20 cellular contexts compared by ENCODE assay signal in the genomic region with DNA sequence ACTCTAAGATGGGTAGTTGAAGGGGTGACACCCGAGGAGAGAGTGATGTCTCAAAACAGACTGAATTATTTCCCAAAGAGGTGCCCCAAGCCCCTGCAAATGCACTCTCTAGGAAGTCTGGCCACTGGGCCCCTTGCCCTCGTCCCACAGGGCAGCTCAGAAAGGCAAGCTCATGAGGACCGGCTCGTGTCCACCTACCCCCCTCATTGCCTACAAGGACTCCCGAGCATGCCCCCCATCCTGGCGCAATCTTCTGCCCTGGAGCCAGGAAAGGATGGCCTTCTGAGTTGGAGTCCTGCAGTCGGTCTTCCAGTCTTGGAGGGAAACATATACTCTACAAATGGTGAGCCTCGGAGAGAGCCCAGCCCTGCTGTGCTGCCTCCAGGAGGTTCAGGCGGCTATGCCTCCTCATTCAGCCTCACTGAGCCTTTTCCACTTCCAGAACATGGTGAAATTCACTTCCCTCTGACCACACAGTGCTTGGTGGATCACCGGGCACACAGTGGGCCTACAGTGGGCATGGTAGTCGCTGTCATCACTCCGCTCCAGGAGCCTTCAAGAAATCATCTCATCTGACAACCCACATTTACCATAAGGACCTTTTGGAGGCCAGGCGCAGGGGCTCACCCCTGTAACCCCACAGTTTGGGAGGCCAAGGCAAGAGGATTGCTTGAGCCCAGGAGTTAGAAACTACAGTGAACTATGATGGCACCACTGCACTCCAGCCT. TPM values are rescaled to one million over a fixed set of nuclear protein-coding genes. Genes with fewer than 3 reads are reported as not detected.
DNase-seq lines count a peak whose midpoint lies in the region; ATAC-seq and TF ChIP-seq lines count a peak whose summit lies in the region.
"Had no signal": no experiment of that assay in that cellular context is flagged by ENCODE, and none has a peak within 500 bp of the region (broad histone marks: within the 10 kb centered on the region; RNA-seq: fewer than 3 reads in every experiment).

No MANE protein-coding gene starts in this region.

- H3K4me1 Mint-ChIP-seq in activated CD4-positive, alpha-beta T cell treated with anti-CD3 and anti-CD28 coated beads, Interleukin-2, amount 10 ng/mL, durations not matched to agents 7 days and 5 days: no peaks in the 10 kb centered on the region
- no peaks in the 10 kb centered on the region for H3K4me1 Mint-ChIP-seq in natural killer cell
- no peaks in the 10 kb centered on the region for H3K4me1 Mint-ChIP-seq in natural killer cell treated with Interleukin-12 subunit alpha and Interleukin-12 subunit beta and Interleukin-15 and Interleukin-18, amount 100 ng/mL, for 72 hours (ENCODE audit: low read depth in 2 of 2)

- no peak overlapping the region for H2AFZ ChIP-seq in osteoblast (ENCODE audit: low read length)

- POLR2A ChIA-PET in activated CD4-positive, alpha-beta T cell treated with anti-CD3 and anti-CD28 coated beads, Interleukin-2, amount 10 ng/mL, durations not matched to agents 7 days and 5 days (lab: Charles Lee): no interaction called here

- H3K4me3 ChIP-seq in osteoblast (ENCODE audit: insufficient read depth, low read length): no peak overlapping the region
- H3K4me3 ChIP-seq: HAP-1 had no signal

- CTCF ChIA-PET in activated CD4-positive, alpha-beta T cell treated with anti-CD3 and anti-CD28 coated beads, Interleukin-2, amount 10 ng/mL, durations not matched to agents 7 days and 5 days (lab: Charles Lee): interaction anchor here (0.6 kb wide), 2 partner anchors 178 to 1836 kb away, joined by 3 read pairs; no protein-coding TSS in a partner anchor

- no peaks in the 10 kb centered on the region for H4K20me1 ChIP-seq in osteoblast (ENCODE audit: insufficient read depth, low read length)

- TF ChIP-seq CTCF in natural killer cell (IDR thresholded peaks at IDR 0.05) (no peak), osteoblast (IDR thresholded peaks at IDR 0.05; ENCODE audit: extremely low read depth, low read depth, low read length) (no peak)

- H3K9me3 ChIP-seq in osteoblast (ENCODE audit: low read depth, low read length): peaks cover 2% of the 10 kb centered on the region
- H3K9me3 ChIP-seq: HAP-1 had no signal

- peaks cover 38% of the 10 kb centered on the region for H3K27me3 ChIP-seq in osteoblast (ENCODE audit: insufficient read depth, low read length)

- no peak for DNase-seq in activated CD4-positive, alpha-beta T cell treated with anti-CD3 and anti-CD28 coated beads, Interleukin-2, amount 10 ng/mL, durations not matched to agents 7 days and 5 days
- DNase-seq in activated CD4-positive, alpha-beta T cell treated with anti-CD3 and anti-CD28 coated beads, Interleukin-2, amount 50 U/mL, for 1 hour: no peak
- DNase-seq in natural killer cell (peak; percentile 7), osteoblast (ENCODE audit: insufficient read length, low spot score, missing footprints) (peak; percentile 58), KG1 (lab: John Stamatoyannopoulos, UW) (no peak), NCI-H1417 (lab: John Stamatoyannopoulos, UW) (no peak)
- no peak for DNase-seq in natural killer cell treated with Interleukin-12 subunit alpha and Interleukin-12 subunit beta and Interleukin-15 and Interleukin-18, amount 100 ng/mL, for 72 hours (ENCODE audit: low spot score)
- no peak for DNase-seq in activated CD4-positive, CD25-positive, alpha-beta regulatory T cell treated with anti-CD3 and anti-CD28 coated beads, Interleukin-2, amount 50 U/mL, for 72 hours
- DNase-seq: GDM1, IMR-90, Kasumi-1, NCI-H1105 treated with DMSO at 0.1 percent for 48 hours, NCI-H187 treated with DMSO at 0.1 percent for 48 hours, NCI-H526 treated with DMSO at 0.1 percent for 48 hours, OCI-M1 had no signal

- intact Hi-C loops in natural killer cell (cut with micrococcal nuclease): no loop called here

- H3K4me1 ChIP-seq in osteoblast (ENCODE audit: insufficient read depth, low read length): no peaks in the 10 kb centered on the region
- H3K4me1 ChIP-seq: HAP-1 had no signal

- no peak for ATAC-seq in natural killer cell
- no peak for ATAC-seq in natural killer cell treated with Interleukin-12 subunit alpha and Interleukin-12 subunit beta and Interleukin-15 and Interleukin-18, amount 100 ng/mL, for 72 hours
- ATAC-seq: CD8-positive, alpha-beta T cell had no signal

- peaks cover 51% of the 10 kb centered on the region for H3K27me3 Mint-ChIP-seq in activated CD4-positive, alpha-beta T cell treated with anti-CD3 and anti-CD28 coated beads, Interleukin-2, amount 10 ng/mL, durations not matched to agents 7 days and 5 days
- peaks cover 29 to 49% of the 10 kb centered on the region in 2 donors for H3K27me3 Mint-ChIP-seq in natural killer cell (ENCODE audit: low read depth in 2 of 2)
- H3K27me3 Mint-ChIP-seq in natural killer cell treated with Interleukin-12 subunit alpha and Interleukin-12 subunit beta and Interleukin-15 and Interleukin-18, amount 100 ng/mL, for 72 hours: peaks cover 8 to 35% of the 10 kb centered on the region in 2 donors

- H3K36me3 ChIP-seq in osteoblast (ENCODE audit: insufficient read depth, low read length): no peaks in the 10 kb centered on the region
- H3K36me3 ChIP-seq: HAP-1 had no signal

- H3K9me3 Mint-ChIP-seq in activated CD4-positive, alpha-beta T cell treated with anti-CD3 and anti-CD28 coated beads, Interleukin-2, amount 10 ng/mL, durations not matched to agents 7 days and 5 days: peaks cover 13% of the 10 kb centered on the region
- H3K9me3 Mint-ChIP-seq in natural killer cell: peaks cover 0 to 8% of the 10 kb centered on the region in 2 donors
- peaks cover 4% of the 10 kb centered on the region for H3K9me3 Mint-ChIP-seq in natural killer cell treated with Interleukin-12 subunit alpha and Interleukin-12 subunit beta and Interleukin-15 and Interleukin-18, amount 100 ng/mL, for 72 hours

- peak overlapping the region; percentile 25 for H3K27ac Mint-ChIP-seq in activated CD4-positive, alpha-beta T cell treated with anti-CD3 and anti-CD28 coated beads, Interleukin-2, amount 10 ng/mL, durations not matched to agents 7 days and 5 days
- no peak overlapping the region for H3K27ac Mint-ChIP-seq in natural killer cell
- no peak overlapping the region for H3K27ac Mint-ChIP-seq in natural killer cell treated with Interleukin-12 subunit alpha and Interleukin-12 subunit beta and Interleukin-15 and Interleukin-18, amount 100 ng/mL, for 72 hours
- H3K27ac Mint-ChIP-seq: CD8-positive, alpha-beta T cell had no signal

- H3K27ac ChIP-seq in osteoblast (ENCODE audit: low read depth, low read length): no peak overlapping the region
- H3K27ac ChIP-seq: 22Rv1 had no signal

- H3K4me3 Mint-ChIP-seq in activated CD4-positive, alpha-beta T cell treated with anti-CD3 and anti-CD28 coated beads, Interleukin-2, amount 10 ng/mL, durations not matched to agents 7 days and 5 days: no peak overlapping the region
- no peak overlapping the region for H3K4me3 Mint-ChIP-seq in natural killer cell
- H3K4me3 Mint-ChIP-seq in natural killer cell treated with Interleukin-12 subunit alpha and Interleukin-12 subunit beta and Interleukin-15 and Interleukin-18, amount 100 ng/mL, for 72 hours: no peak overlapping the region
- H3K4me3 Mint-ChIP-seq: CD8-positive, alpha-beta T cell had no signal

- no peaks in the 10 kb centered on the region for H3K79me2 ChIP-seq in osteoblast (ENCODE audit: insufficient read depth, low read length)

- H3K36me3 Mint-ChIP-seq in activated CD4-positive, alpha-beta T cell treated with anti-CD3 and anti-CD28 coated beads, Interleukin-2, amount 10 ng/mL, durations not matched to agents 7 days and 5 days (ENCODE audit: low read depth): no peaks in the 10 kb centered on the region
- H3K36me3 Mint-ChIP-seq in natural killer cell: no peaks in the 10 kb centered on the region
- peaks cover 5% of the 10 kb centered on the region for H3K36me3 Mint-ChIP-seq in natural killer cell treated with Interleukin-12 subunit alpha and Interleukin-12 subunit beta and Interleukin-15 and Interleukin-18, amount 100 ng/mL, for 72 hours
- H3K36me3 Mint-ChIP-seq: CD8-positive, alpha-beta T cell had no signal

- H3K4me2 ChIP-seq in osteoblast (ENCODE audit: insufficient read depth, low read length): no peak overlapping the region

RNA-seq across cellular contexts. Expression of gene WNT3A, which starts 5.8 kb away (rescaled TPM):
- total RNA-seq in activated CD4-positive, alpha-beta T cell treated with anti-CD3 and anti-CD28 coated beads, Interleukin-2, amount 10 ng/mL, durations not matched to agents 7 days and 5 days: not detected
- not detected for total RNA-seq in natural killer cell
- not detected for total RNA-seq in natural killer cell treated with Interleukin-12 subunit alpha and Interleukin-12 subunit beta and Interleukin-15 and Interleukin-18, amount 100 ng/mL, for 72 hours
- not detected in 2 replicates for total RNA-seq in osteoblast
- total RNA-seq: HT-29, IMR-90, RPMI7951 had no signal

RNA-seq across cellular contexts. Expression of gene WNT9A, which starts 53.3 kb away (rescaled TPM):
- under 1 TPM; 0.32 to 0.40 TPM for total RNA-seq in activated CD4-positive, alpha-beta T cell treated with anti-CD3 and anti-CD28 coated beads, Interleukin-2, amount 10 ng/mL, durations not matched to agents 7 days and 5 days
- total RNA-seq in natural killer cell: not detected
- under 1 TPM in 1 of 2 donors, not detected in 1; 0.11 TPM for total RNA-seq in natural killer cell treated with Interleukin-12 subunit alpha and Interleukin-12 subunit beta and Interleukin-15 and Interleukin-18, amount 100 ng/mL, for 72 hours
- total RNA-seq in osteoblast: 0.36 and 0.88 TPM in 2 replicates
- total RNA-seq: CD8-positive, alpha-beta T cell; HT-29 had no signal

Comparison
In these comparisons a context has a peak if more than half of its experiments do, and no peak if none do; other contexts are left out.
1. DNase-seq: peak in natural killer cell (single experiment) and osteoblast (single experiment); none in activated CD4-positive, alpha-beta T cell treated with anti-CD3 and anti-CD28 coated beads, Interleukin-2, amount 10 ng/mL, durations not matched to agents 7 days and 5 days (single experiment), activated CD4-positive, alpha-beta T cell treated with anti-CD3 and anti-CD28 coated beads, Interleukin-2, amount 50 U/mL, for 1 hour (single experiment), natural killer cell treated with Interleukin-12 subunit alpha and Interleukin-12 subunit beta and Interleukin-15 and Interleukin-18, amount 100 ng/mL, for 72 hours (single experiment), activated CD4-positive, CD25-positive, alpha-beta regulatory T cell treated with anti-CD3 and anti-CD28 coated beads, Interleukin-2, amount 50 U/mL, for 72 hours (single experiment), KG1 (single experiment) and NCI-H1417 (0 of 3).